In genomic region chr6:3776881-3777507, GRCh38 we compare ENCODE assay signal across 10 cellular contexts. TPM values are rescaled to one million over a fixed set of nuclear protein-coding genes. Genes with fewer than 3 reads are reported as not detected.
DNase-seq lines count a peak whose midpoint lies in the region; ATAC-seq and TF ChIP-seq lines count a peak whose summit lies in the region.
"Had no signal": no experiment of that assay in that cellular context is flagged by ENCODE, and none has a peak within 500 bp of the region (broad histone marks: within the 10 kb centered on the region; RNA-seq: fewer than 3 reads in every experiment).

No MANE protein-coding gene starts in this region.

- H3K14ac ChIP-seq in H9 (ENCODE audit: insufficient read depth, low read length): no peak overlapping the region

- no peaks in the 10 kb centered on the region for H4K20me1 ChIP-seq in H9 (ENCODE audit: control insufficient read depth, insufficient read depth, insufficient read length)

- DNase-seq in Caco-2 (peak; percentile 28 to 49), H9 (peak; percentile 62), DMS79 (lab: John Stamatoyannopoulos, UW) (no peak), tibial artery (no peak), midbrain (lab: John Stamatoyannopoulos, UW) (no peak)
- no peak for DNase-seq in activated CD8-positive, alpha-beta T cell treated with anti-CD3 and anti-CD28 coated beads for 36 hours
- DNase-seq: NCI-H345 had no signal

- no peak overlapping the region for H3K4me2 ChIP-seq in H9 (ENCODE audit: insufficient read depth, insufficient read length, low read length)

- 100% methylated on average over 3 of the region's 6 CpGs for WGBS in H9 (ENCODE audit: extremely low coverage, insufficient read length, low lambda C conversion rate)
- WGBS in liver: 93% methylated on average over 6 of the region's 6 CpGs

- intact Hi-C loops in Caco-2 (cut with micrococcal nuclease; ENCODE audit: unreplicated experiment): no loop called here
- intact Hi-C loops in activated CD8-positive, alpha-beta T cell treated with anti-CD3 and anti-CD28 coated beads for 36 hours (cut with micrococcal nuclease): no loop called here
- intact Hi-C loops in tibial artery (cut with DNase I; ENCODE audit: low total_unique reads): no loop called here

- POLR2A ChIA-PET in Caco-2 (lab: Charles Lee): no interaction called here
- POLR2A ChIA-PET in activated CD8-positive, alpha-beta T cell treated with anti-CD3 and anti-CD28 coated beads for 36 hours (lab: Charles Lee): no interaction called here

- no peak overlapping the region for H3K18ac ChIP-seq in H9 (ENCODE audit: insufficient read length, low read depth, low read length)

- ATAC-seq in activated CD8-positive, alpha-beta T cell treated with anti-CD3 and anti-CD28 coated beads for 36 hours: peak; percentile 42
- no peak for ATAC-seq in GM21576 (IDR thresholded peaks at IDR 0.05; ENCODE audit: unreplicated experiment)

- H3K23ac ChIP-seq in H9 (ENCODE audit: insufficient read length, low read depth, low read length): no peak overlapping the region

- H3K4me3 ChIP-seq in Caco-2 (ENCODE audit: low read depth, low read length) (no peak overlapping the region), liver (ENCODE audit: low read depth in 1 of 3, low read length in 3 of 3) (no peak overlapping the region), tibial artery (no peak overlapping the region)

- H3K4me1 Mint-ChIP-seq in Caco-2 (ENCODE audit: low read depth, unreplicated experiment): peaks cover 7% of the 10 kb centered on the region
- H3K4me1 Mint-ChIP-seq in H9: peaks cover 0 to 14% of the 10 kb centered on the region in 2 experiments; a peak in 3 of 4 replicates
- H3K4me1 Mint-ChIP-seq in activated CD8-positive, alpha-beta T cell treated with anti-CD3 and anti-CD28 coated beads for 36 hours (ENCODE audit: low read depth): no peaks in the 10 kb centered on the region

- no peaks in the 10 kb centered on the region for H3K27me3 Mint-ChIP-seq in Caco-2 (ENCODE audit: insufficient read depth, unreplicated experiment)
- peaks cover 4% of the 10 kb centered on the region for H3K27me3 Mint-ChIP-seq in H9 (ENCODE audit: low read depth)
- no peaks in the 10 kb centered on the region for H3K27me3 Mint-ChIP-seq in activated CD8-positive, alpha-beta T cell treated with anti-CD3 and anti-CD28 coated beads for 36 hours

- H2BK12ac ChIP-seq in H9 (ENCODE audit: insufficient read length, low read depth, low read length): no peak overlapping the region

- no TSS peak for BruUV-seq in Caco-2 (replicated peaks; lab: Mats Ljungman, UMichigan)

- CTCF ChIA-PET in Caco-2 (lab: Charles Lee): no interaction called here
- CTCF ChIA-PET in activated CD8-positive, alpha-beta T cell treated with anti-CD3 and anti-CD28 coated beads for 36 hours (lab: Charles Lee): no interaction called here

- no peak overlapping the region for H3K4ac ChIP-seq in H9 (ENCODE audit: low read depth, low read length)

- H3K79me2 ChIP-seq in H9 (ENCODE audit: insufficient read depth, low read length): no peaks in the 10 kb centered on the region
- H3K79me2 ChIP-seq: parathyroid adenoma had no signal

- no peaks in the 10 kb centered on the region for H3K27me3 ChIP-seq in Caco-2 (replicated peaks; ENCODE audit: control insufficient read depth, insufficient read depth, low read length)
- no peaks in the 10 kb centered on the region for H3K27me3 ChIP-seq in H9 (ENCODE audit: insufficient read depth, low read length)
- no peaks in the 10 kb centered on the region for H3K27me3 ChIP-seq in liver (ENCODE audit: control insufficient read depth in 4 of 4, insufficient read depth in 4 of 4, low read length in 3 of 4)
- no peaks in the 10 kb centered on the region for H3K27me3 ChIP-seq in tibial artery

- no peak overlapping the region for H2BK5ac ChIP-seq in H9 (ENCODE audit: insufficient read length, low read length)

- no peaks in the 10 kb centered on the region for H3K79me1 ChIP-seq in H9 (ENCODE audit: insufficient read depth, low read depth, low read length, poor library complexity, severe bottlenecking)

- no peaks in the 10 kb centered on the region for H3K9me3 Mint-ChIP-seq in Caco-2 (ENCODE audit: unreplicated experiment)
- peaks cover 0 to 1% of the 10 kb centered on the region in 2 experiments; a peak in 1 of 5 replicates for H3K9me3 Mint-ChIP-seq in H9
- no peaks in the 10 kb centered on the region for H3K9me3 Mint-ChIP-seq in activated CD8-positive, alpha-beta T cell treated with anti-CD3 and anti-CD28 coated beads for 36 hours

- H2BK15ac ChIP-seq in H9 (ENCODE audit: low read depth, low read length): no peak overlapping the region

- H3K27ac ChIP-seq in H9 (ENCODE audit: insufficient read length, low read depth, low read length) (no peak overlapping the region), liver (ENCODE audit: low read depth in 1 of 2, low read length in 2 of 2) (no peak overlapping the region), tibial artery (no peak overlapping the region)
- H3K27ac ChIP-seq: parathyroid adenoma had no signal

- H3K4me3 Mint-ChIP-seq in Caco-2 (ENCODE audit: unreplicated experiment) (no peak overlapping the region), H9 (peak overlapping the region in 1 of 2 experiments; percentile 2; a peak in 2 of 5 replicates)
- no peak overlapping the region for H3K4me3 Mint-ChIP-seq in activated CD8-positive, alpha-beta T cell treated with anti-CD3 and anti-CD28 coated beads for 36 hours

- no peak overlapping the region for H3T11ph ChIP-seq in H9 (ENCODE audit: low read length)

- H4K5ac ChIP-seq in H9 (ENCODE audit: insufficient read length, low read depth, low read length): no peak overlapping the region

- H2AFZ ChIP-seq in H9 (ENCODE audit: low read length): no peak overlapping the region
- H2AFZ ChIP-seq: parathyroid adenoma had no signal

- H3K56ac ChIP-seq in H9 (ENCODE audit: insufficient read length, low read depth, low read length): no peak overlapping the region

- H2BK20ac ChIP-seq in H9 (ENCODE audit: low read depth, low read length, poor library complexity, severe bottlenecking): no peak overlapping the region

- no peaks in the 10 kb centered on the region; the same call in 1 of the 2 replicates for H3K9me3 ChIP-seq in Caco-2
- H3K9me3 ChIP-seq in H9 (ENCODE audit: control insufficient read depth, low read depth, low read length): no peaks in the 10 kb centered on the region
- H3K9me3 ChIP-seq in liver (ENCODE audit: control insufficient read depth in 4 of 4, low read length in 3 of 4): no peaks in the 10 kb centered on the region
- no peaks in the 10 kb centered on the region for H3K9me3 ChIP-seq in tibial artery

- H3K36me3 Mint-ChIP-seq in Caco-2 (ENCODE audit: insufficient read depth, unreplicated experiment) (no peaks in the 10 kb centered on the region), H9 (ENCODE audit: insufficient read depth in 1 of 3, low read depth in 3 of 3) (no peaks in the 10 kb centered on the region; a peak in 1 of 7 replicates)
- no peaks in the 10 kb centered on the region for H3K36me3 Mint-ChIP-seq in activated CD8-positive, alpha-beta T cell treated with anti-CD3 and anti-CD28 coated beads for 36 hours (ENCODE audit: low read depth)

- peak in 1 of 2 experiments; percentile 24 for TF ChIP-seq CTCF in Caco-2 (IDR thresholded peaks at IDR 0.05; ENCODE audit: insufficient read depth in 1 of 2, low read depth in 1 of 2, low read length in 1 of 2, severe bottlenecking in 1 of 2, unreplicated experiment in 1 of 2)
- 0 out of 3 replicates have a peak, but pooled peaks have one; percentile 35 for TF ChIP-seq CTCF in H9 (conservative IDR thresholded peaks at IDR 0.05)
- no peak for TF ChIP-seq CTCF in activated CD8-positive, alpha-beta T cell treated with anti-CD3 and anti-CD28 coated beads for 36 hours (IDR thresholded peaks at IDR 0.05)
- TF ChIP-seq CTCF in liver (IDR thresholded peaks at IDR 0.05; ENCODE audit: low read depth, low read length, missing input control): peak; percentile 24
- no peak for TF ChIP-seq CTCF in tibial artery (IDR thresholded peaks at IDR 0.05)

- H2AK5ac ChIP-seq in H9 (ENCODE audit: insufficient read length, low read length): no peak overlapping the region

- TF ChIP-seq RAD21 in liver (IDR thresholded peaks at IDR 0.05): no peak

- no peak overlapping the region for H4K8ac ChIP-seq in H9 (replicated peaks; ENCODE audit: insufficient read length, low read depth, low read length)

- no peak overlapping the region for H2BK120ac ChIP-seq in H9 (ENCODE audit: low read depth, low read length, poor library complexity, severe bottlenecking)

- H3K23me2 ChIP-seq in H9 (ENCODE audit: insufficient read length, low read depth, low read length, poor library complexity, severe bottlenecking): no peaks in the 10 kb centered on the region

- H3K27ac Mint-ChIP-seq in Caco-2 (ENCODE audit: unreplicated experiment) (no peak overlapping the region), H9 (no peak overlapping the region)
- H3K27ac Mint-ChIP-seq in activated CD8-positive, alpha-beta T cell treated with anti-CD3 and anti-CD28 coated beads for 36 hours: no peak overlapping the region

- H3K36me3 ChIP-seq in Caco-2 (ENCODE audit: control insufficient read depth, insufficient read depth, low read length): no peaks in the 10 kb centered on the region
- no peaks in the 10 kb centered on the region for H3K36me3 ChIP-seq in liver (ENCODE audit: control insufficient read depth in 4 of 4, insufficient read depth in 3 of 4, low read depth in 1 of 4, low read length in 3 of 4)
- no peaks in the 10 kb centered on the region for H3K36me3 ChIP-seq in tibial artery

- no peaks in the 10 kb centered on the region for H3K4me1 ChIP-seq in Caco-2
- peaks cover 2% of the 10 kb centered on the region; the same call in 1 of the 2 replicates for H3K4me1 ChIP-seq in H9 (ENCODE audit: insufficient read depth, low read length)
- H3K4me1 ChIP-seq in liver (ENCODE audit: control insufficient read depth in 4 of 4, insufficient read depth in 4 of 4, low read length in 3 of 4): peaks cover 0 to 3% (median 1%) of the 10 kb centered on the region in 4 donors
- no peaks in the 10 kb centered on the region for H3K4me1 ChIP-seq in tibial artery

- no peak overlapping the region for H3K9ac ChIP-seq in H9 (ENCODE audit: extremely low read depth, insufficient read length, low read length)
- no peak overlapping the region for H3K9ac ChIP-seq in liver (ENCODE audit: low read depth in 1 of 2, low read length in 2 of 2)
- H3K9ac ChIP-seq: parathyroid adenoma had no signal

- no peak overlapping the region for H4K91ac ChIP-seq in H9 (ENCODE audit: insufficient read length, low read depth, low read length)

TF ChIP-seq in liver, 16 proteins besides CTCF, POLR2A, EP300 and RAD21 (continues in another document):
- no peak for TF ChIP-seq RXRA (IDR thresholded peaks at IDR 0.05)
- TF ChIP-seq NR2F2 (IDR thresholded peaks at IDR 0.05): no peak
- TF ChIP-seq FOXA2 (IDR thresholded peaks at IDR 0.05): no peak
- no peak for TF ChIP-seq HNF4G (IDR thresholded peaks at IDR 0.05)
- no peak for TF ChIP-seq JUND (IDR thresholded peaks at IDR 0.05)
- no peak for TF ChIP-seq GABPA (IDR thresholded peaks at IDR 0.05 in 1 of 2, conservative IDR thresholded peaks at IDR 0.05 in 1 of 2)
- no peak for TF ChIP-seq SP1 (IDR thresholded peaks at IDR 0.05)
- no peak for TF ChIP-seq TAF1 (conservative IDR thresholded peaks at IDR 0.05)

RNA-seq across cellular contexts. Expression of gene PXDC1, which starts 25.5 kb away (rescaled TPM):
- total RNA-seq in Caco-2 (2022): 36.9 and 42.9 TPM in 2 replicates
- 3.0 and 3.1 TPM in 2 replicates for total RNA-seq in H9 (2021)
- under 1 TPM; 0.29 to 0.36 TPM for total RNA-seq in activated CD8-positive, alpha-beta T cell treated with anti-CD3 and anti-CD28 coated beads for 36 hours
- total RNA-seq in liver: 10 to 100 TPM; 24.1 to 86.4 TPM
- polyA plus RNA-seq in liver: 100 to 1,000 TPM in 1 of 2 donors, 10 to 100 TPM in 1; 68.8 to 106 TPM

Comparison
In these comparisons a context has a peak if more than half of its experiments do, and no peak if none do; other contexts are left out.
1. DNase-seq: peak in Caco-2 (2 of 2) and H9 (single experiment); none in activated CD8-positive, alpha-beta T cell treated with anti-CD3 and anti-CD28 coated beads for 36 hours (single experiment), DMS79 (single experiment), tibial artery (0 of 2) and midbrain (single experiment).
2. CTCF ChIP-seq: peak in H9 (single experiment) and liver (single experiment); none in activated CD8-positive, alpha-beta T cell treated with anti-CD3 and anti-CD28 coated beads for 36 hours (single experiment) and tibial artery (0 of 2).